In the genomic region with DNA sequence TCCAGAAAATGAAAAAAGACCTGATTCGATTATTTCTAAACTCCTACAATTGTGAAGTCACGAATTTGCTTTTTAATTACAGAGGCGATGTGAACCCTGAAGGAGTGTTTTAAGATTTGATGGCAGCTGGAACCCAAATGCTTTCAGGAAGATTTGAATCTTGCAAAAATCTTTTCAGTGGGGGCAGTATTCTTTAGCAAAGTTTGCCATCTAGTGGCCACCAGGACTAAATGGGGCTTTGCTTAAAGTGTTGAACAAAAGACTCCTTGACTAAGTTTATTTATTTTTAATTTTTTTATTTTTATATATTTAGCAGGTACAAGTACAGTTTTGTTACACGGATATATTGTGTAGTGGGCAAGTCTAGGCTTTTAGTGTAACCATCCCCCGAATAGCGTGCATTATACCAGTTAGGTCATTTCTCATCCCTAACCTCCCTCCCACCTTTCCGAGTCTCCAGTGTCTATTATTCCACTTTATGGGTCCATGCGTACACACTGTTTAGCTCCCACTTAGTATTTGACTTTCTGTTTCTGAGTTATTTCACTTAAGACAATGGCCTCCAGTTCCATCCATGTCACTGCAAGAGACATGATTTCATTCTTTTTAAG, we compare ENCODE assay signal across 1 cellular context.
TF ChIP-seq lines count a peak whose summit lies in the region.

No MANE protein-coding gene starts in this region.

TF ChIP-seq in HepG2, 621 proteins besides CTCF, POLR2A, EP300 and RAD21 (continued from another document):
- TF ChIP-seq, protein P1, sequence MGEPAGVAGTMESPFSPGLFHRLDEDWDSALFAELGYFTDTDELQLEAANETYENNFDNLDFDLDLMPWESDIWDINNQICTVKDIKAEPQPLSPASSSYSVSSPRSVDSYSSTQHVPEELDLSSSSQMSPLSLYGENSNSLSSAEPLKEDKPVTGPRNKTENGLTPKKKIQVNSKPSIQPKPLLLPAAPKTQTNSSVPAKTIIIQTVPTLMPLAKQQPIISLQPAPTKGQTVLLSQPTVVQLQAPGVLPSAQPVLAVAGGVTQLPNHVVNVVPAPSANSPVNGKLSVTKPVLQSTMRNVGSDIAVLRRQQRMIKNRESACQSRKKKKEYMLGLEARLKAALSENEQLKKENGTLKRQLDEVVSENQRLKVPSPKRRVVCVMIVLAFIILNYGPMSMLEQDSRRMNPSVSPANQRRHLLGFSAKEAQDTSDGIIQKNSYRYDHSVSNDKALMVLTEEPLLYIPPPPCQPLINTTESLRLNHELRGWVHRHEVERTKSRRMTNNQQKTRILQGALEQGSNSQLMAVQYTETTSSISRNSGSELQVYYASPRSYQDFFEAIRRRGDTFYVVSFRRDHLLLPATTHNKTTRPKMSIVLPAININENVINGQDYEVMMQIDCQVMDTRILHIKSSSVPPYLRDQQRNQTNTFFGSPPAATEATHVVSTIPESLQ (CRISPR knock-in tag; conservative IDR thresholded peaks at IDR 0.05): no peak
- no peak for TF ChIP-seq FOXP1 (IDR thresholded peaks at IDR 0.05)
- no peak for TF ChIP-seq FOXP1 (CRISPR knock-in tag; IDR thresholded peaks at IDR 0.05)
TF ChIP-seq in HepG2: peak in this region for 2.
